In genomic region chr1:33473900-33474299, GRCh38 we compare ENCODE assay signal across 17 cellular contexts. TPM values are rescaled to one million over a fixed set of nuclear protein-coding genes. Genes with fewer than 3 reads are reported as not detected.
A peak's percentile ranks its signal among the peaks of the same experiment; 100 is the strongest.
DNase-seq lines count a peak whose midpoint lies in the region; ATAC-seq, FAIRE-seq and TF ChIP-seq lines count a peak whose summit lies in the region.
"Had no signal": no experiment of that assay in that cellular context is flagged by ENCODE, and none has a peak within 500 bp of the region (broad histone marks: within the 10 kb centered on the region; RNA-seq: fewer than 3 reads in every experiment).

No MANE protein-coding gene starts in this region.

- POLR2A ChIA-PET in HepG2 (lab: Yijun Ruan, JAX): no interaction called here

- H3K36me3 ChIP-seq in HepG2 (replicated peaks in 1 of 2; ENCODE audit: control insufficient read depth in 1 of 2, insufficient read depth in 2 of 2, low read length in 2 of 2): no peaks in the 10 kb centered on the region
- H3K36me3 ChIP-seq in right lobe of liver: no peaks in the 10 kb centered on the region
- H3K36me3 ChIP-seq: ovary had no signal

- no peaks in the 10 kb centered on the region for H3K36me3 Mint-ChIP-seq in activated naive CD8-positive, alpha-beta T cell treated with anti-CD3 and anti-CD28 coated beads, Interleukin-2, amount 50 U/mL, for 24 hours (ENCODE audit: low read depth)
- H3K36me3 Mint-ChIP-seq in mesothelial cell of epicardium: peaks cover 1% of the 10 kb centered on the region

- intact Hi-C loops in HepG2 (cut with micrococcal nuclease; ENCODE audit: unreplicated experiment): loop anchor here (5.0 kb wide), 1 partner anchor 347 kb away; no protein-coding TSS in a partner anchor
- intact Hi-C loops in right lobe of liver (cut with DNase I): no loop called here

- H3K27ac ChIP-seq in HepG2 (ENCODE audit: extremely low read length, insufficient read depth, low read length): no peak overlapping the region
- no peak overlapping the region for H3K27ac ChIP-seq in right lobe of liver
- H3K27ac ChIP-seq: ovary had no signal

- H4K20me1 ChIP-seq in HepG2 (ENCODE audit: insufficient read depth, low read length): no peaks in the 10 kb centered on the region

- TF ChIP-seq CTCF in HepG2 (CRISPR knock-in tag; IDR thresholded peaks at IDR 0.05): no peak
- no peak for TF ChIP-seq CTCF in right lobe of liver (IDR thresholded peaks at IDR 0.05)
- no peak for TF ChIP-seq CTCF in mesothelial cell of epicardium (IDR thresholded peaks at IDR 0.05; ENCODE audit: unreplicated experiment)

- H3K4me1 ChIP-seq in HepG2 (ENCODE audit: insufficient read depth, low read length): peaks cover 29% of the 10 kb centered on the region
- peaks cover 0 to 4% (median 0%) of the 10 kb centered on the region in 4 donors for H3K4me1 ChIP-seq in right lobe of liver

- H3K27ac Mint-ChIP-seq in activated naive CD8-positive, alpha-beta T cell treated with anti-CD3 and anti-CD28 coated beads, Interleukin-2, amount 50 U/mL, for 24 hours: no peak overlapping the region
- H3K27ac Mint-ChIP-seq in mesothelial cell of epicardium: no peak overlapping the region

- H3K4me3 Mint-ChIP-seq in activated naive CD8-positive, alpha-beta T cell treated with anti-CD3 and anti-CD28 coated beads, Interleukin-2, amount 50 U/mL, for 24 hours: peak overlapping the region; percentile 77
- H3K4me3 Mint-ChIP-seq in mesothelial cell of epicardium: peak overlapping the region; percentile 84

- DNase-seq in HepG2 (ENCODE audit: low spot score) (no peak), right lobe of liver (no peak), mesothelial cell of epicardium (ENCODE audit: low spot score in 2 of 2, unreplicated experiment in 2 of 2) (no peak), islet precursor cell (no peak)
- DNase-seq in activated naive CD8-positive, alpha-beta T cell treated with anti-CD3 and anti-CD28 coated beads, Interleukin-2, amount 50 U/mL, for 24 hours: no peak
- DNase-seq: activated gamma-delta T cell, caudate nucleus, MM.1S, ovary, T-helper 1 cell had no signal

- H3K9me3 Mint-ChIP-seq in activated naive CD8-positive, alpha-beta T cell treated with anti-CD3 and anti-CD28 coated beads, Interleukin-2, amount 50 U/mL, for 24 hours: no peaks in the 10 kb centered on the region
- H3K9me3 Mint-ChIP-seq in mesothelial cell of epicardium: no peaks in the 10 kb centered on the region

- CTCF ChIA-PET in HepG2 (lab: Yijun Ruan, JAX; ENCODE audit: low intra/inter-chr PET ratio, low total read pairs): no interaction called here

- H3K9me3 ChIP-seq in HepG2 (ENCODE audit: low read length) (no peaks in the 10 kb centered on the region), right lobe of liver (no peaks in the 10 kb centered on the region)
- H3K9me3 ChIP-seq: ovary had no signal

- BruUV-seq in HepG2 (replicated peaks; lab: Mats Ljungman, UMichigan): no TSS peak

- no peak overlapping the region for H2AFZ ChIP-seq in HepG2 (ENCODE audit: low read length)

- no peak for TF ChIP-seq POLR2A in HepG2 (IDR thresholded peaks at IDR 0.05; ENCODE audit: insufficient read depth in 1 of 2, low read depth in 2 of 2, low read length in 2 of 2)
- TF ChIP-seq POLR2A in right lobe of liver (IDR thresholded peaks at IDR 0.05): no peak

- no peak overlapping the region for H3K9ac ChIP-seq in HepG2 (ENCODE audit: insufficient read depth, low read depth, low read length)

- no peak for FAIRE-seq in HepG2 (lab: Jason Lieb, UNC)
- FAIRE-seq: endothelial cell of umbilical vein, GM12891, urothelium cell line had no signal

- peak overlapping the region; percentile 85 for H3K4me2 ChIP-seq in HepG2 (ENCODE audit: low read depth, low read length)

- no peak for TF ChIP-seq RAD21 in HepG2 (CRISPR knock-in tag; IDR thresholded peaks at IDR 0.05)

- ATAC-seq in HepG2: no peak
- no peak for ATAC-seq in right lobe of liver
- no peak for ATAC-seq in activated naive CD8-positive, alpha-beta T cell treated with anti-CD3 and anti-CD28 coated beads, Interleukin-2, amount 50 U/mL, for 24 hours
- no peak for ATAC-seq in HG03469 (IDR thresholded peaks at IDR 0.05; ENCODE audit: unreplicated experiment)
- ATAC-seq in HG03139 (IDR thresholded peaks at IDR 0.05; ENCODE audit: unreplicated experiment): no peak
- ATAC-seq in GM21367 (IDR thresholded peaks at IDR 0.05; ENCODE audit: unreplicated experiment): no peak

- H3K4me3 ChIP-seq in HepG2 (replicated peaks in 1 of 3; ENCODE audit: insufficient read depth in 1 of 3, low read depth in 2 of 3, low read length in 3 of 3) (no peak overlapping the region), right lobe of liver (no peak overlapping the region)
- H3K4me3 ChIP-seq: lung, ovary had no signal

- TF ChIP-seq EP300 in HepG2 (IDR thresholded peaks at IDR 0.05; ENCODE audit: low read depth in 2 of 2, low read length in 2 of 2) (no peak), HepG2 (CRISPR knock-in tag; IDR thresholded peaks at IDR 0.05; ENCODE audit: borderline replicate concordance) (no peak)

- H3K79me2 ChIP-seq in HepG2 (ENCODE audit: insufficient read depth, low read length): peaks cover 4% of the 10 kb centered on the region

- no peaks in the 10 kb centered on the region for H3K27me3 Mint-ChIP-seq in activated naive CD8-positive, alpha-beta T cell treated with anti-CD3 and anti-CD28 coated beads, Interleukin-2, amount 50 U/mL, for 24 hours
- H3K27me3 Mint-ChIP-seq in mesothelial cell of epicardium (ENCODE audit: low read depth): no peaks in the 10 kb centered on the region

- in situ Hi-C loops in HepG2 (cut with HindIII; ENCODE audit: extremely low pct_ligation_motif_present, low pct_unique_long_range_greater_than_20kb): no loop called here

- H3K27me3 ChIP-seq in HepG2 (ENCODE audit: control insufficient read depth in 1 of 2, insufficient read depth in 2 of 2, low read length in 2 of 2) (no peaks in the 10 kb centered on the region; a peak in 1 of 5 replicates), right lobe of liver (no peaks in the 10 kb centered on the region)
- H3K27me3 ChIP-seq: ovary had no signal

- H3K4me1 Mint-ChIP-seq in activated naive CD8-positive, alpha-beta T cell treated with anti-CD3 and anti-CD28 coated beads, Interleukin-2, amount 50 U/mL, for 24 hours: peaks cover 23% of the 10 kb centered on the region
- H3K4me1 Mint-ChIP-seq in mesothelial cell of epicardium: peaks cover 17% of the 10 kb centered on the region

TF ChIP-seq in HepG2, 621 proteins besides CTCF, POLR2A, EP300 and RAD21 (continues in another document):
- TF ChIP-seq NFYB (CRISPR knock-in tag; IDR thresholded peaks at IDR 0.05) (no peak), WIZ (CRISPR knock-in tag; IDR thresholded peaks at IDR 0.05) (no peak)

RNA-seq across cellular contexts. Expression of gene ZSCAN20, which starts 1.5 kb away (rescaled TPM):
- 2.8 TPM in 2 replicates for total RNA-seq in HepG2 (2016; rRNA removed; fragmentation: Illumina TruSeq; extraction: Trizol)
- 0.40 and 0.44 TPM in 2 replicates for total RNA-seq in HepG2 (2016; cell fraction: cytosol; rRNA removed; fragmentation: Illumina TruSeq; extraction: Trizol; ENCODE audit: low read depth)
- 2.6 and 2.9 TPM in 2 replicates for total RNA-seq in HepG2 (2016; cell fraction: insoluble cytoplasmic fraction; rRNA removed; fragmentation: Illumina TruSeq; extraction: Trizol)
- 0.69 and 1.1 TPM in 2 replicates for total RNA-seq in HepG2 (2016; cell fraction: membrane; rRNA removed; fragmentation: Illumina TruSeq; extraction: Trizol)
- 3.5 and 4.5 TPM in 2 replicates for total RNA-seq in HepG2 (2016; cell fraction: nucleus; rRNA removed; fragmentation: Illumina TruSeq; extraction: Trizol)
- polyA plus RNA-seq in HepG2 (2011; rRNA removed): 1.1 and 1.3 TPM in 2 replicates
- 0.56 and 0.94 TPM in 2 replicates for polyA plus RNA-seq in HepG2 (2011; cell fraction: cytosol; rRNA removed)
- 3.0 TPM in 2 replicates for polyA plus RNA-seq in HepG2 (2011; cell fraction: nucleus; rRNA removed)
- 1.1 and 1.6 TPM in 2 replicates for polyA plus RNA-seq in HepG2 (2012)
- polyA plus RNA-seq in HepG2 (2016; cell fraction: cytosol; fragmentation: Illumina TruSeq; extraction: Trizol; ENCODE audit: low read depth): 0.07 and 0.16 TPM in 2 replicates
- 0.71 and 0.93 TPM in 2 replicates for polyA plus RNA-seq in HepG2 (2016; cell fraction: insoluble cytoplasmic fraction; fragmentation: Illumina TruSeq; extraction: Trizol; ENCODE audit: low read depth)
- polyA plus RNA-seq in HepG2 (2016; cell fraction: membrane; fragmentation: Illumina TruSeq; extraction: Trizol; ENCODE audit: low read depth): 0.31 and 0.36 TPM in 2 replicates
- polyA plus RNA-seq in HepG2 (2016; cell fraction: nucleus; fragmentation: Illumina TruSeq; extraction: Trizol; ENCODE audit: insufficient read depth, low read depth): 3.3 and 4.0 TPM in 2 replicates
- polyA minus RNA-seq in HepG2 (2011; rRNA and poly(A)+ RNA removed; ENCODE audit: low replicate concordance): 3.6 and 6.6 TPM in 2 replicates
- polyA minus RNA-seq in HepG2 (2011; cell fraction: cytosol; rRNA and poly(A)+ RNA removed): 1.8 and 2.0 TPM in 2 replicates
- polyA minus RNA-seq in HepG2 (2011; cell fraction: nucleus; rRNA and poly(A)+ RNA removed): 4.9 and 6.6 TPM in 2 replicates
- total RNA-seq in right lobe of liver: 1 to 10 TPM in 4 of 6 experiments, under 1 TPM in 2; 0.81 to 2.7 (median 1.4) TPM
- total RNA-seq in mesothelial cell of epicardium: 7.6 to 9.2 TPM (median 8.0 TPM) in 3 replicates

RNA-seq across cellular contexts. Expression of gene PHC2, which starts 43.0 kb away (rescaled TPM):
- 52.5 and 53.5 TPM in 2 replicates for total RNA-seq in HepG2 (2016; rRNA removed; fragmentation: Illumina TruSeq; extraction: Trizol)
- 37.8 and 42.1 TPM in 2 replicates for total RNA-seq in HepG2 (2016; cell fraction: cytosol; rRNA removed; fragmentation: Illumina TruSeq; extraction: Trizol; ENCODE audit: low read depth)
- 44.7 and 53.5 TPM in 2 replicates for total RNA-seq in HepG2 (2016; cell fraction: insoluble cytoplasmic fraction; rRNA removed; fragmentation: Illumina TruSeq; extraction: Trizol)
- total RNA-seq in HepG2 (2016; cell fraction: membrane; rRNA removed; fragmentation: Illumina TruSeq; extraction: Trizol): 102 and 120 TPM in 2 replicates
- 27.9 and 32.8 TPM in 2 replicates for total RNA-seq in HepG2 (2016; cell fraction: nucleus; rRNA removed; fragmentation: Illumina TruSeq; extraction: Trizol)
- polyA plus RNA-seq in HepG2 (2011; rRNA removed): 84.9 and 100 TPM in 2 replicates
- 86.4 and 90.4 TPM in 2 replicates for polyA plus RNA-seq in HepG2 (2011; cell fraction: cytosol; rRNA removed)
- 83.8 and 90.8 TPM in 2 replicates for polyA plus RNA-seq in HepG2 (2011; cell fraction: nucleus; rRNA removed)
- 70.9 and 73.7 TPM in 2 replicates for polyA plus RNA-seq in HepG2 (2012)
- 41.6 and 55.3 TPM in 2 replicates for polyA plus RNA-seq in HepG2 (2016; cell fraction: cytosol; fragmentation: Illumina TruSeq; extraction: Trizol; ENCODE audit: low read depth)
- 61.1 and 69.9 TPM in 2 replicates for polyA plus RNA-seq in HepG2 (2016; cell fraction: insoluble cytoplasmic fraction; fragmentation: Illumina TruSeq; extraction: Trizol; ENCODE audit: low read depth)
- polyA plus RNA-seq in HepG2 (2016; cell fraction: membrane; fragmentation: Illumina TruSeq; extraction: Trizol; ENCODE audit: low read depth): 98.3 and 114 TPM in 2 replicates
- 62.2 and 63.0 TPM in 2 replicates for polyA plus RNA-seq in HepG2 (2016; cell fraction: nucleus; fragmentation: Illumina TruSeq; extraction: Trizol; ENCODE audit: insufficient read depth, low read depth)
- polyA minus RNA-seq in HepG2 (2011; rRNA and poly(A)+ RNA removed; ENCODE audit: low replicate concordance): 24.7 and 72.3 TPM in 2 replicates
- polyA minus RNA-seq in HepG2 (2011; cell fraction: cytosol; rRNA and poly(A)+ RNA removed): 33.1 and 41.3 TPM in 2 replicates
- 23.3 and 28.7 TPM in 2 replicates for polyA minus RNA-seq in HepG2 (2011; cell fraction: nucleus; rRNA and poly(A)+ RNA removed)
- total RNA-seq in right lobe of liver: 10 to 100 TPM; 49.3 to 86.5 (median 66.8) TPM
- 99.5 to 104 TPM (median 99.7 TPM) in 3 replicates for total RNA-seq in mesothelial cell of epicardium
